ENCODE assay signal across 1 cellular context in genomic region chr15:22992026-22992331, GRCh38.
TF ChIP-seq lines count a peak whose summit lies in the region.

No MANE protein-coding gene starts in this region.

TF ChIP-seq in HepG2, 621 proteins besides CTCF, POLR2A, EP300 and RAD21:
- TF ChIP-seq ZNF549 (CRISPR knock-in tag; IDR thresholded peaks at IDR 0.05), result no peak
- no peak for TF ChIP-seq ZNF329 (CRISPR knock-in tag; IDR thresholded peaks at IDR 0.05; ENCODE audit: low read depth)
- no peak for TF ChIP-seq ZMYM3 (CRISPR knock-in tag; IDR thresholded peaks at IDR 0.05)
- no peak for TF ChIP-seq ZNF781 (CRISPR knock-in tag; IDR thresholded peaks at IDR 0.05; ENCODE audit: borderline replicate concordance, not compliant biosample characterization)
- no peak for TF ChIP-seq SKIL (CRISPR knock-in tag; IDR thresholded peaks at IDR 0.05; ENCODE audit: borderline replicate concordance)
- TF ChIP-seq SNAPC4 (CRISPR knock-in tag; IDR thresholded peaks at IDR 0.05), result no peak
- no peak for TF ChIP-seq ARHGAP35 (CRISPR knock-in tag; IDR thresholded peaks at IDR 0.05; ENCODE audit: borderline replicate concordance)
- no peak for TF ChIP-seq ARID3A (IDR thresholded peaks at IDR 0.05; ENCODE audit: low read depth, low read length)
- no peak for TF ChIP-seq WIZ (CRISPR knock-in tag; IDR thresholded peaks at IDR 0.05)
- TF ChIP-seq ZNF749 (CRISPR knock-in tag; IDR thresholded peaks at IDR 0.05; ENCODE audit: borderline replicate concordance), result no peak
- no peak for TF ChIP-seq IKZF1 (IDR thresholded peaks at IDR 0.05)
- TF ChIP-seq ZNF878 (CRISPR knock-in tag; IDR thresholded peaks at IDR 0.05), result no peak
- TF ChIP-seq MZF1 (CRISPR knock-in tag; IDR thresholded peaks at IDR 0.05; ENCODE audit: borderline replicate concordance), result no peak
